13 cellular contexts compared by ENCODE assay signal in genomic region chr18:44715841-44716240, GRCh38. TPM values are rescaled to one million over a fixed set of nuclear protein-coding genes. Genes with fewer than 3 reads are reported as not detected.
DNase-seq lines count a peak whose midpoint lies in the region; ATAC-seq, FAIRE-seq and TF ChIP-seq lines count a peak whose summit lies in the region.
"Had no signal": no experiment of that assay in that cellular context is flagged by ENCODE, and none has a peak within 500 bp of the region (broad histone marks: within the 10 kb centered on the region; RNA-seq: fewer than 3 reads in every experiment).

No MANE protein-coding gene starts in this region.

- H3K27ac ChIP-seq in trophoblast cell (ENCODE audit: low read depth, low read length) = peak overlapping the region; percentile 70

- peak overlapping the region; percentile 28 for H2BK120ac ChIP-seq in trophoblast cell (ENCODE audit: insufficient read depth, low read length, poor library complexity)

- no peak overlapping the region for H3K9ac ChIP-seq in trophoblast cell (ENCODE audit: low read length)

- H3K4me3 ChIP-seq in trophoblast cell (ENCODE audit: low read depth, low read length) = no peak overlapping the region
- H3K4me3 ChIP-seq: GM12878 had no signal

- H3K27me3 ChIP-seq in trophoblast cell (ENCODE audit: insufficient read depth, low read length) = no peaks in the 10 kb centered on the region

- no peak for FAIRE-seq in GM12891 (lab: Jason Lieb, UNC)
- FAIRE-seq: GM12878 had no signal

- H4K91ac ChIP-seq in trophoblast cell (ENCODE audit: low read depth, low read length) = peak overlapping the region; percentile 20

- H4K8ac ChIP-seq in trophoblast cell (ENCODE audit: low read depth, low read length) = no peak overlapping the region

- H3K4ac ChIP-seq in trophoblast cell (ENCODE audit: low read depth, low read length) = no peak overlapping the region

- no peak overlapping the region for H3K14ac ChIP-seq in trophoblast cell (ENCODE audit: low read length)

- H3K4me1 ChIP-seq in trophoblast cell (ENCODE audit: control insufficient read depth in 1 of 2, insufficient read depth in 2 of 2, low read length in 2 of 2) = peaks cover 26 to 27% of the 10 kb centered on the region in 2 experiments

- ATAC-seq in HG03442 (IDR thresholded peaks at IDR 0.05; ENCODE audit: unreplicated experiment) = no peak
- ATAC-seq: GM12878; naive thymus-derived CD4-positive, alpha-beta T cell had no signal

- H3K9me3 ChIP-seq in trophoblast cell (ENCODE audit: insufficient read depth, low read depth, low read length) = no peaks in the 10 kb centered on the region

- H2AFZ ChIP-seq in trophoblast cell (ENCODE audit: insufficient read depth, low read length, poor library complexity) = no peak overlapping the region

- peak overlapping the region; percentile 35 for H3K18ac ChIP-seq in trophoblast cell (ENCODE audit: low read length)

- H2BK5ac ChIP-seq in trophoblast cell (ENCODE audit: low read depth, low read length, poor library complexity) = peak overlapping the region; percentile 1

- no peak overlapping the region for H3K23ac ChIP-seq in trophoblast cell (ENCODE audit: low read length)

- H3K4me2 ChIP-seq in trophoblast cell (ENCODE audit: low read length) = no peak overlapping the region

- peak overlapping the region; percentile 53 for H2BK12ac ChIP-seq in trophoblast cell (ENCODE audit: low read length)

- H2AK5ac ChIP-seq in trophoblast cell (ENCODE audit: low read length) = no peak overlapping the region

- H3K36me3 ChIP-seq in trophoblast cell (ENCODE audit: control insufficient read depth in 1 of 2, insufficient read depth in 2 of 2, low read length in 2 of 2) = peaks cover 3 to 4% of the 10 kb centered on the region in 2 experiments

- peak; percentile 82 for DNase-seq in DMS 273 (lab: John Stamatoyannopoulos, UW; ENCODE audit: unreplicated experiment)
- DNase-seq in NCI-H2107 treated with DMSO at 0.1 percent for 48 hours (lab: John Stamatoyannopoulos, UW; ENCODE audit: unreplicated experiment) = peak; percentile 97
- peak; percentile 26 to 81 for DNase-seq in cerebellar nuclear complex (lab: John Stamatoyannopoulos, UW)
- peak in 1 of 2 donors; percentile 43 for DNase-seq in trophoblast cell
- no peak for DNase-seq in activated gamma-delta T cell treated with Interleukin-2 at 50 U/mL for 16 hours
- no peak for DNase-seq in stimulated activated naive CD4-positive, alpha-beta T cell treated with Interleukin-2 at 50 U/mL for 16 hours (lab: John Stamatoyannopoulos, UW)
- no peak for DNase-seq in GM12891 (ENCODE audit: insufficient read length, low spot score)
- DNase-seq: activated T-cell treated with anti-CD3 and anti-CD28 coated beads, Interleukin-2, amount 50 U/mL, for 1 hour; naive thymus-derived CD4-positive, alpha-beta T cell; NCI-H187 treated with DMSO at 0.1 percent for 48 hours; T-helper 2 cell had no signal

- no CpG with 5 or more reads among the region's 6 CpGs for WGBS in trophoblast cell (ENCODE audit: extremely low coverage, insufficient coverage, insufficient read length)

- no peaks in the 10 kb centered on the region for H3K79me2 ChIP-seq in trophoblast cell (ENCODE audit: control insufficient read depth, insufficient read depth, low read length, poor library complexity)

- no peak overlapping the region for H4K12ac ChIP-seq in trophoblast cell (ENCODE audit: low read depth, low read length)

- peaks cover 10% of the 10 kb centered on the region for H3K79me1 ChIP-seq in trophoblast cell (ENCODE audit: low read length)

- TF ChIP-seq POLR2A in GM12891 (IDR thresholded peaks at IDR 0.05; ENCODE audit: low read depth, low read length) = no peak

TF ChIP-seq in GM12891, 5 proteins besides CTCF, POLR2A, EP300 and RAD21:
- TF ChIP-seq POLR2AphosphoS5 (IDR thresholded peaks at IDR 0.05; ENCODE audit: low read depth, low read length) = no peak
- no peak for TF ChIP-seq PAX5 (IDR thresholded peaks at IDR 0.05; ENCODE audit: insufficient read depth, low read length, severe bottlenecking)
- no peak for TF ChIP-seq SPI1 (IDR thresholded peaks at IDR 0.05; ENCODE audit: low read depth, low read length)
- TF ChIP-seq POU2F2 (IDR thresholded peaks at IDR 0.05; ENCODE audit: low read depth, low read length) = no peak
- no peak for TF ChIP-seq TAF1 (IDR thresholded peaks at IDR 0.05; ENCODE audit: low read depth, low read length)

RNA-seq across cellular contexts. Expression of gene SETBP1, which starts 35.2 kb away (rescaled TPM):
- 6.5 and 7.2 TPM in 2 replicates for polyA plus RNA-seq in trophoblast cell (2013)
- polyA plus RNA-seq in GM12891 (2012; ENCODE audit: low read depth, missing spikeins) = 3.4 TPM
- polyA plus RNA-seq: naive thymus-derived CD4-positive, alpha-beta T cell had no signal

Comparison
In these comparisons a context has a peak if more than half of its experiments do, and no peak if none do; other contexts are left out.
1. DNase-seq: peak in DMS 273 (single experiment), NCI-H2107 treated with DMSO at 0.1 percent for 48 hours (single experiment) and cerebellar nuclear complex (2 of 2); none in activated gamma-delta T cell treated with Interleukin-2 at 50 U/mL for 16 hours (single experiment), stimulated activated naive CD4-positive, alpha-beta T cell treated with Interleukin-2 at 50 U/mL for 16 hours (single experiment) and GM12891 (single experiment).